8 cellular contexts compared by ENCODE assay signal in the genomic region with DNA sequence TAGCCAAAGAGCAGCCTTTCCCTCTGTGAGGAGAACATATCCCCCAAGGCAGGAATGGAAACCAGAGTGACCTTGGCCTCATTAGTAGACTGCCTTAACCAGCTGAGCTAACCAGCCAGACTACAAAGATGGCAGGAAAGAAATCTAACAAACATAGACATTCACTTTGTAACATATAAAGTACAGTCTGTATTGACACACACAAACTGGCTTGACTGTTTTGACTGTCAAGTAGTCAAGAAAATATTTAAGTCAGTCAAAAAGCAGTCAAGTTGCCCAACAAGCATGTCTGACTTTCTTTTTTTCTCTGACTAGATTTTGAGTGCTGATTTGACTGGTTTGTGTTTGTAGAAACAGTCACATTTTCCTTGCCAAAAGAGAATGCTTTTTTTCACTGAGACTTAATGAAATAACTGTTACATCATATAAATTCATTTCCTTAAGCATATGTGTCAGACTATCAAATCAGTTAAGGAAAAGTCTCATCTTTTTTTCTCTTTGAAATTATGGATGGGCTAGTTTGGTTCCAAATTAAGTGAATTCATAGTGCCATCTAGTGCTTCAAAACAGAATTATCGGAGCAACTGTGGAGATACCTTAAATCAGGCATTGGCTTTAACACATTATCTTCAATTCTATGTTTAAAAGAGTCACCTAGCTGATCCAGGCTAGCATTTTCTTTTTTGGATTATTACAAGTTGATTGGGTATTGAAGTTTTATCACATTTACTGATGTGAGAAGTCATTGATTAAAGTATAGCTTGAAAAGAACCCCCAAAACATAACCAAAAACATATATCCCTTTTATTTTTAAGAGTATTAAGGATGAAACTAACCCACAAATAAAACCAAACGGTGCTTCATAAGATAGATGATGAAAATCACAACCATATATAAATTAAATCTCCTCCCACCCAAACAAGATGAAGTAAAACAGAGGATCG.
DNase-seq lines count a peak whose midpoint lies in the region; ATAC-seq, FAIRE-seq and TF ChIP-seq lines count a peak whose summit lies in the region.

No MANE protein-coding gene starts in this region.

- H2AFZ ChIP-seq in endothelial cell of umbilical vein (ENCODE audit: low read depth, low read length), result peak overlapping the region; percentile 65

- ATAC-seq in GM19035 (IDR thresholded peaks at IDR 0.05; ENCODE audit: unreplicated experiment) (peak; percentile 62), mucosa of descending colon (peak; percentile 50), GM18502 (IDR thresholded peaks at IDR 0.05; ENCODE audit: poor library complexity, unreplicated experiment) (no peak)

- H3K27ac ChIP-seq in CD4-positive, alpha-beta memory T cell (ENCODE audit: low read depth, low read length), result no peak overlapping the region
- peak overlapping the region; percentile 53 for H3K27ac ChIP-seq in endothelial cell of umbilical vein (ENCODE audit: insufficient read depth, low read depth, low read length)

- peaks cover 0 to under 1% of the 10 kb centered on the region in 2 donors for H3K27me3 Mint-ChIP-seq in CD4-positive, alpha-beta memory T cell

- H3K9me3 ChIP-seq in CD4-positive, alpha-beta memory T cell (ENCODE audit: control insufficient read depth in 1 of 2, low read length in 2 of 2), result no peaks in the 10 kb centered on the region
- H3K9me3 ChIP-seq in endothelial cell of umbilical vein (replicated peaks; ENCODE audit: control insufficient read depth, insufficient read depth, low read length) (no peaks in the 10 kb centered on the region), mucosa of descending colon (no peaks in the 10 kb centered on the region)

- H4K20me1 ChIP-seq in endothelial cell of umbilical vein (replicated peaks; ENCODE audit: control insufficient read depth, extremely low read depth, insufficient read depth, low read length), result no peaks in the 10 kb centered on the region

- H3K4me1 Mint-ChIP-seq in CD4-positive, alpha-beta memory T cell, result peaks cover 0 to 1% (median 0%) of the 10 kb centered on the region in 4 donors

- no peaks in the 10 kb centered on the region for H3K36me3 ChIP-seq in CD4-positive, alpha-beta memory T cell (ENCODE audit: insufficient read depth, low read length)
- H3K36me3 ChIP-seq in endothelial cell of umbilical vein (ENCODE audit: control insufficient read depth in 2 of 2, extremely low read depth in 1 of 2, insufficient read depth in 2 of 2, low read length in 2 of 2), result no peaks in the 10 kb centered on the region
- no peaks in the 10 kb centered on the region for H3K36me3 ChIP-seq in mucosa of descending colon (ENCODE audit: low read depth)

- dilution Hi-C loops in endothelial cell of umbilical vein (cut with MboI; ENCODE audit: extremely low pct_ligation_motif_present, low sequenced_read_pairs), result no loop called here

- no peaks in the 10 kb centered on the region for H3K4me1 ChIP-seq in CD4-positive, alpha-beta memory T cell (ENCODE audit: insufficient read depth, low read length)
- peaks cover 9% of the 10 kb centered on the region for H3K4me1 ChIP-seq in endothelial cell of umbilical vein (ENCODE audit: control insufficient read depth, extremely low read depth, insufficient read depth, low read length)
- peaks cover 4% of the 10 kb centered on the region for H3K4me1 ChIP-seq in mucosa of descending colon (ENCODE audit: low read depth)

- H3K36me3 Mint-ChIP-seq in CD4-positive, alpha-beta memory T cell, result no peaks in the 10 kb centered on the region

- no peaks in the 10 kb centered on the region for H3K9me1 ChIP-seq in endothelial cell of umbilical vein (replicated peaks; ENCODE audit: control insufficient read depth, extremely low read depth, insufficient read depth, low read length)

- no peaks in the 10 kb centered on the region for H3K27me3 ChIP-seq in CD4-positive, alpha-beta memory T cell (ENCODE audit: insufficient read depth, low read length)
- no peaks in the 10 kb centered on the region for H3K27me3 ChIP-seq in endothelial cell of umbilical vein (ENCODE audit: control insufficient read depth in 2 of 2, insufficient read depth in 2 of 2, low read length in 2 of 2)

- H3K9me3 Mint-ChIP-seq in CD4-positive, alpha-beta memory T cell, result no peaks in the 10 kb centered on the region

- POLR2A ChIA-PET in CD4-positive, alpha-beta memory T cell (lab: Charles Lee; ENCODE audit: partially characterized antibody), result no interaction called here
- POLR2A ChIA-PET in endothelial cell of umbilical vein (lab: Charles Lee), result no interaction called here

- peak overlapping the region; percentile 8 for H3K4me2 ChIP-seq in endothelial cell of umbilical vein (ENCODE audit: insufficient read depth, low read length)

- CTCF ChIA-PET in CD4-positive, alpha-beta memory T cell (lab: Charles Lee; ENCODE audit: partially characterized antibody), result interaction anchor here (0.6 to 4.5 kb wide), 8 partner anchors 17 to 946 kb away, joined by 3 to 32 read pairs (median 5); no protein-coding TSS in a partner anchor
- CTCF ChIA-PET in endothelial cell of umbilical vein (lab: Charles Lee), result interaction anchor here (0.7 to 4.9 kb wide), 24 partner anchors 19 to 1065 kb away, joined by 3 to 33 read pairs (median 4); no protein-coding TSS in a partner anchor

- no peak overlapping the region for H3K4me3 Mint-ChIP-seq in CD4-positive, alpha-beta memory T cell

- no peak for TF ChIP-seq POLR2A in endothelial cell of umbilical vein (IDR thresholded peaks at IDR 0.05; ENCODE audit: low read depth, low read length)

- peak; percentile 22 to 48 for TF ChIP-seq CTCF in endothelial cell of umbilical vein (IDR thresholded peaks at IDR 0.05; ENCODE audit: extremely low read depth in 1 of 2, insufficient read depth in 1 of 2, low read depth in 1 of 2, low read length in 2 of 2)
- TF ChIP-seq CTCF in mucosa of descending colon (IDR thresholded peaks at IDR 0.05), result peak; percentile 21

- H3K27ac Mint-ChIP-seq in CD4-positive, alpha-beta memory T cell, result no peak overlapping the region

- BruUV-seq in endothelial cell of umbilical vein (replicated peaks; lab: Mats Ljungman, UMichigan), result no TSS peak

- H3K79me2 ChIP-seq in endothelial cell of umbilical vein (ENCODE audit: control insufficient read depth, insufficient read depth, low read length), result no peaks in the 10 kb centered on the region

- intact Hi-C loops in CD4-positive, alpha-beta memory T cell (cut with micrococcal nuclease), result loop anchor here (1.0 to 10.0 kb wide), 7 partner anchors 222 to 944 kb away; no protein-coding TSS in a partner anchor
- intact Hi-C loops in endothelial cell of umbilical vein (cut with micrococcal nuclease) (loop anchor here (1.0 to 5.0 kb wide), 16 partner anchors 21 to 1065 kb away; a partner anchor contains a TSS), mucosa of descending colon (cut with DNase I, micrococcal nuclease) (no loop called here)

- no peak overlapping the region for H3K4me3 ChIP-seq in CD4-positive, alpha-beta memory T cell (ENCODE audit: low read length in 2 of 2)
- H3K4me3 ChIP-seq in endothelial cell of umbilical vein (replicated peaks in 1 of 3; ENCODE audit: insufficient read depth in 1 of 3, low read depth in 1 of 3, low read length in 3 of 3) (no peak overlapping the region), mucosa of descending colon (no peak overlapping the region)

- no peak overlapping the region for H3K9ac ChIP-seq in endothelial cell of umbilical vein (replicated peaks; ENCODE audit: extremely low read depth, insufficient read depth, low read length)

- DNase-seq in CD4-positive, alpha-beta memory T cell, result peak in 4 of 5 donors; percentile 30 to 36 (median 36)
- DNase-seq in LoVo (ENCODE audit: low spot score) (peak; percentile 63), RPMI8226 (peak; percentile 52), endothelial cell of umbilical vein (ENCODE audit: low read depth, low spot score) (peak; percentile 83), mucosa of descending colon (peak in 1 of 3 donors; percentile 4), cerebellar nuclear complex (lab: John Stamatoyannopoulos, UW) (no peak)

- peak; percentile 76 for FAIRE-seq in endothelial cell of umbilical vein (lab: Jason Lieb, UNC)

TF ChIP-seq in endothelial cell of umbilical vein, 7 proteins besides CTCF, POLR2A, EP300 and RAD21:
- TF ChIP-seq GATA2 (IDR thresholded peaks at IDR 0.05; ENCODE audit: insufficient read depth, insufficient read length, low read depth, low read length) (peak; percentile 59), FOS (IDR thresholded peaks at IDR 0.05; ENCODE audit: borderline replicate concordance, insufficient read depth, low read length) (no peak)
TF ChIP-seq in endothelial cell of umbilical vein: peak in this region for 1.

Comparison
In these comparisons a context has a peak if more than half of its experiments do, and no peak if none do; other contexts are left out.
1. DNase-seq: peak in CD4-positive, alpha-beta memory T cell (4 of 5), LoVo (single experiment), RPMI8226 (single experiment) and endothelial cell of umbilical vein (single experiment); none in cerebellar nuclear complex (0 of 2).
2. intact Hi-C loops: an anchor here in CD4-positive, alpha-beta memory T cell (1.0 to 10.0 kb wide) and endothelial cell of umbilical vein (1.0 to 5.0 kb wide); none called in mucosa of descending colon.